In genomic region chr10:114394531-114394930, GRCh38 we compare ENCODE assay signal across 20 cellular contexts. TPM values are rescaled to one million over a fixed set of nuclear protein-coding genes. Genes with fewer than 3 reads are reported as not detected.
A peak's percentile ranks its signal among the peaks of the same experiment; 100 is the strongest.
DNase-seq lines count a peak whose midpoint lies in the region; ATAC-seq, FAIRE-seq and TF ChIP-seq lines count a peak whose summit lies in the region.
"Had no signal": no experiment of that assay in that cellular context is flagged by ENCODE, and none has a peak within 500 bp of the region (broad histone marks: within the 10 kb centered on the region; RNA-seq: fewer than 3 reads in every experiment).

No MANE protein-coding gene starts in this region.

- H3K36me3 ChIP-seq in keratinocyte (ENCODE audit: control insufficient read depth in 2 of 2, extremely low read depth in 1 of 2, insufficient read depth in 2 of 2, low read length in 2 of 2) = peaks cover 5 to 19% of the 10 kb centered on the region in 2 experiments
- H3K36me3 ChIP-seq in spleen = peaks cover 0 to 5% (median 0%) of the 10 kb centered on the region in 6 donors
- H3K36me3 ChIP-seq: SJCRH30 had no signal

- intact Hi-C loops in MCF 10A (cut with micrococcal nuclease) = no loop called here
- intact Hi-C loops in spleen (cut with DNase I; ENCODE audit: low total_unique reads) = no loop called here
- intact Hi-C loops in activated CD4-positive, alpha-beta T cell treated with anti-CD3 and anti-CD28 coated beads, Interleukin-2, amount 10 ng/mL, durations not matched to agents 24 days and 14 days (cut with micrococcal nuclease) = no loop called here

- no peaks in the 10 kb centered on the region for H3K27me3 ChIP-seq in keratinocyte (ENCODE audit: control insufficient read depth, extremely low read depth, insufficient read depth, low read length)
- peaks cover 0 to 53% (median 0%) of the 10 kb centered on the region in 7 donors for H3K27me3 ChIP-seq in spleen (replicated peaks in 1 of 7)
- H3K27me3 ChIP-seq: SJCRH30 had no signal

- H3K9me3 ChIP-seq in keratinocyte (ENCODE audit: control insufficient read depth, low read depth, low read length) (no peaks in the 10 kb centered on the region), spleen (no peaks in the 10 kb centered on the region)
- H3K9me3 ChIP-seq: SJCRH30 had no signal

- H3K9ac ChIP-seq in keratinocyte (ENCODE audit: control insufficient read depth, extremely low read depth, insufficient read depth, low read length) = no peak overlapping the region
- H3K9ac ChIP-seq: KMS-11 had no signal

- H3K27ac ChIP-seq in keratinocyte (ENCODE audit: control insufficient read depth, insufficient read depth, low read length) = no peak overlapping the region
- H3K27ac ChIP-seq in spleen = peak overlapping the region in 6 of 8 donors; percentile 11 to 70 (median 59)
- H3K27ac ChIP-seq: KMS-11, SJCRH30 had no signal

- no peak overlapping the region for H3K4me3 ChIP-seq in Jurkat, Clone E6-1 (ENCODE audit: low read length)
- H3K4me3 ChIP-seq in keratinocyte (ENCODE audit: control insufficient read depth in 2 of 3, extremely low read depth in 1 of 3, insufficient read depth in 2 of 3, low read depth in 1 of 3, low read length in 3 of 3) (no peak overlapping the region), spleen (no peak overlapping the region)
- H3K4me3 ChIP-seq: GM23338, SJCRH30 had no signal

- peaks cover 11% of the 10 kb centered on the region for H3K9me1 ChIP-seq in keratinocyte (ENCODE audit: control insufficient read depth, extremely low read depth, insufficient read depth, low read length)

- dilution Hi-C loops in keratinocyte (cut with MboI; ENCODE audit: extremely low pct_ligation_motif_present, low sequenced_read_pairs) = no loop called here

- H3K4me1 ChIP-seq in keratinocyte (ENCODE audit: control insufficient read depth, extremely low read depth, insufficient read depth, low read length) (peaks cover 64% of the 10 kb centered on the region), spleen (peaks cover 15 to 99% (median 68%) of the 10 kb centered on the region in 6 donors)

- H3K9me3 Mint-ChIP-seq in MCF 10A (ENCODE audit: unreplicated experiment) = no peaks in the 10 kb centered on the region
- H3K9me3 Mint-ChIP-seq in activated CD4-positive, alpha-beta T cell treated with anti-CD3 and anti-CD28 coated beads, Interleukin-2, amount 10 ng/mL, durations not matched to agents 24 days and 14 days = peaks cover 4% of the 10 kb centered on the region
- H3K9me3 Mint-ChIP-seq: GM23338 had no signal

- FAIRE-seq in keratinocyte (lab: Jason Lieb, UNC) = peak; percentile 87
- FAIRE-seq: GM12892, HepG2 had no signal

- WGBS in spleen, 5 donors = 32 to 44% (median 43%) methylated on average over 6 of the region's 6 CpGs

- CTCF ChIA-PET in MCF 10A (lab: Yijun Ruan, JAX) = no interaction called here

- ATAC-seq in HG03025 (IDR thresholded peaks at IDR 0.05; ENCODE audit: low FRiP score, unreplicated experiment) = no peak
- ATAC-seq in HG02642 (IDR thresholded peaks at IDR 0.05; ENCODE audit: poor library complexity, unreplicated experiment) = no peak
- ATAC-seq: HepG2 had no signal

- DNase-seq in Jurkat, Clone E6-1 (ENCODE audit: low read depth, low spot score) = peak; percentile 41
- DNase-seq in MCF 10A (ENCODE audit: unreplicated experiment) (peak; percentile 33), keratinocyte (ENCODE audit: low read depth, low spot score) (peak; percentile 73), spleen (no peak)
- DNase-seq in activated CD4-positive, alpha-beta T cell treated with anti-CD3 and anti-CD28 coated beads, Interleukin-2, amount 10 ng/mL, durations not matched to agents 24 days and 14 days = no peak
- DNase-seq: COR-L47, DMS153, NCI-H1048, NCI-H146, NCI-H2081, NCI-H2227 treated with DMSO at 0.1 percent for 48 hours, NCI-H524 had no signal

- no peak overlapping the region for H2AFZ ChIP-seq in keratinocyte (ENCODE audit: control insufficient read depth, low read length)
- H2AFZ ChIP-seq: GM23338 had no signal

- no peaks in the 10 kb centered on the region for H3K27me3 Mint-ChIP-seq in MCF 10A (ENCODE audit: insufficient read depth, unreplicated experiment)
- H3K27me3 Mint-ChIP-seq in activated CD4-positive, alpha-beta T cell treated with anti-CD3 and anti-CD28 coated beads, Interleukin-2, amount 10 ng/mL, durations not matched to agents 24 days and 14 days = peaks cover 20% of the 10 kb centered on the region

- H3K4me3 Mint-ChIP-seq in MCF 10A (ENCODE audit: unreplicated experiment) = no peak overlapping the region
- no peak overlapping the region for H3K4me3 Mint-ChIP-seq in activated CD4-positive, alpha-beta T cell treated with anti-CD3 and anti-CD28 coated beads, Interleukin-2, amount 10 ng/mL, durations not matched to agents 24 days and 14 days
- H3K4me3 Mint-ChIP-seq: GM23338 had no signal

- H3K79me2 ChIP-seq in keratinocyte (ENCODE audit: control insufficient read depth, insufficient read depth, low read length) = peaks cover 80% of the 10 kb centered on the region

- TF ChIP-seq CTCF in MCF 10A (IDR thresholded peaks at IDR 0.05; ENCODE audit: unreplicated experiment) (no peak), keratinocyte (optimal IDR thresholded peaks at IDR 0.05 in 1 of 3, IDR thresholded peaks at IDR 0.05 in 1 of 3, conservative IDR thresholded peaks at IDR 0.05 in 1 of 3; ENCODE audit: extremely low read depth in 1 of 3, insufficient read depth in 2 of 3, low read length in 3 of 3) (no peak), spleen (IDR thresholded peaks at IDR 0.05 in 8 of 11, conservative IDR thresholded peaks at IDR 0.05 in 3 of 11) (no peak)

- no peak overlapping the region for H3K27ac Mint-ChIP-seq in MCF 10A (ENCODE audit: low read depth, unreplicated experiment)
- no peak overlapping the region for H3K27ac Mint-ChIP-seq in activated CD4-positive, alpha-beta T cell treated with anti-CD3 and anti-CD28 coated beads, Interleukin-2, amount 10 ng/mL, durations not matched to agents 24 days and 14 days
- H3K27ac Mint-ChIP-seq: GM23338 had no signal

- no peaks in the 10 kb centered on the region for H3K36me3 Mint-ChIP-seq in MCF 10A (ENCODE audit: insufficient read depth, unreplicated experiment)
- H3K36me3 Mint-ChIP-seq in activated CD4-positive, alpha-beta T cell treated with anti-CD3 and anti-CD28 coated beads, Interleukin-2, amount 10 ng/mL, durations not matched to agents 24 days and 14 days (ENCODE audit: low read depth) = no peaks in the 10 kb centered on the region

- no peaks in the 10 kb centered on the region for H4K20me1 ChIP-seq in keratinocyte (ENCODE audit: control insufficient read depth, extremely low read depth, insufficient read depth, low read length)

- peak overlapping the region; percentile 22 for H3K4me2 ChIP-seq in keratinocyte (ENCODE audit: control insufficient read depth, extremely low read depth, insufficient read depth, low read depth, low read length)
- H3K4me2 ChIP-seq: GM23338, KMS-11 had no signal

- BruUV-seq in MCF 10A (replicated peaks; lab: Mats Ljungman, UMichigan) = no TSS peak

- peaks cover 53% of the 10 kb centered on the region for H3K4me1 Mint-ChIP-seq in MCF 10A (ENCODE audit: insufficient read depth, unreplicated experiment)
- H3K4me1 Mint-ChIP-seq in activated CD4-positive, alpha-beta T cell treated with anti-CD3 and anti-CD28 coated beads, Interleukin-2, amount 10 ng/mL, durations not matched to agents 24 days and 14 days = peaks cover 15% of the 10 kb centered on the region

- POLR2A ChIA-PET in MCF 10A (lab: Yijun Ruan, JAX) = interaction anchor here (1.5 kb wide), 1 partner anchor 74 kb away, joined by 3 read pairs; no protein-coding TSS in a partner anchor

- no peak for TF ChIP-seq POLR2A in spleen (IDR thresholded peaks at IDR 0.05)

RNA-seq across cellular contexts. Expression of gene AFAP1L2, which starts 9.8 kb away (rescaled TPM):
- 2.4 TPM for polyA plus RNA-seq in Jurkat, Clone E6-1 (2012; ENCODE audit: insufficient read depth, insufficient read length)
- 5.8 and 8.5 TPM in 2 replicates for total RNA-seq in MCF 10A (2022)
- 36.8 to 52.5 TPM (median 40.4 TPM) in 3 replicates for polyA plus RNA-seq in keratinocyte
- polyA plus RNA-seq in keratinocyte (2011; ENCODE audit: low read depth) = 20.8 TPM
- 29.7 and 35.5 TPM in 2 replicates for polyA plus RNA-seq in keratinocyte (2011; cell fraction: cytosol; rRNA removed)
- 69.0 and 69.2 TPM in 2 replicates for polyA plus RNA-seq in keratinocyte (2011; cell fraction: nucleus; rRNA removed)
- 13.0 and 44.6 TPM in 2 replicates for polyA plus RNA-seq in keratinocyte (2012; ENCODE audit: low replicate concordance)
- 49.9 to 74.0 TPM (median 61.2 TPM) in 3 replicates for polyA minus RNA-seq in keratinocyte
- 44.5 TPM for polyA minus RNA-seq in keratinocyte (2011; cell fraction: cytosol; rRNA and poly(A)+ RNA removed)
- polyA minus RNA-seq in keratinocyte (2011; cell fraction: nucleus; rRNA and poly(A)+ RNA removed) = 47.1 and 58.1 TPM in 2 replicates
- 100 to 1,000 TPM; 119 to 273 (median 191) TPM for total RNA-seq in spleen
- 10 to 100 TPM; 18.3 to 71.5 (median 19.3) TPM for polyA plus RNA-seq in spleen
- 3.6 and 3.9 TPM in 2 replicates for total RNA-seq in activated CD4-positive, alpha-beta T cell treated with anti-CD3 and anti-CD28 coated beads, Interleukin-2, amount 10 ng/mL, durations not matched to agents 24 days and 14 days
- total RNA-seq: A673, HepG2 had no signal
- polyA plus RNA-seq: HepG2 had no signal

Comparison
In these comparisons a context has a peak if more than half of its experiments do, and no peak if none do; other contexts are left out.
1. DNase-seq: peak in Jurkat, Clone E6-1 (single experiment), MCF 10A (single experiment) and keratinocyte (single experiment); none in spleen (single experiment) and activated CD4-positive, alpha-beta T cell treated with anti-CD3 and anti-CD28 coated beads, Interleukin-2, amount 10 ng/mL, durations not matched to agents 24 days and 14 days (single experiment).
2. RNA of gene AFAP1L2, which starts 9.8 kb away (total RNA-seq): 119 to 273 TPM in spleen; 5.8 to 8.5 TPM in MCF 10A and 3.6 to 3.9 TPM in activated CD4-positive, alpha-beta T cell treated with anti-CD3 and anti-CD28 coated beads, Interleukin-2, amount 10 ng/mL, durations not matched to agents 24 days and 14 days; every median in the first group is over 10 times any median in the second.